Comparison of ENCODE assay signal across 8 cellular contexts in genomic region chr2:95208101-95208500, GRCh38. TPM values are rescaled to one million over a fixed set of nuclear protein-coding genes. Genes with fewer than 3 reads are reported as not detected.
A peak's percentile ranks its signal among the peaks of the same experiment; 100 is the strongest.
DNase-seq lines count a peak whose midpoint lies in the region; ATAC-seq and TF ChIP-seq lines count a peak whose summit lies in the region.

No MANE protein-coding gene starts in this region.

- 76 to 79% methylated on average over 6 of the region's 6 CpGs for WGBS in sigmoid colon, 2 donors

- TF ChIP-seq CTCF in fibroblast of mammary gland (conservative IDR thresholded peaks at IDR 0.05; ENCODE audit: control insufficient read depth, insufficient read depth, low read depth, low read length) (no peak), sigmoid colon (IDR thresholded peaks at IDR 0.05) (no peak)

- H3K27me3 ChIP-seq in SJCRH30: no peaks in the 10 kb centered on the region
- H3K27me3 ChIP-seq in sigmoid colon: no peaks in the 10 kb centered on the region

- no peak for TF ChIP-seq EP300 in sigmoid colon (IDR thresholded peaks at IDR 0.05)

- ATAC-seq in activated CD4-positive, CD25-positive, alpha-beta regulatory T cell treated with anti-CD3 and anti-CD28 coated beads, Interleukin-2, amount 50 U/mL, for 24 hours: no peak
- no peak for ATAC-seq in HG03039 (IDR thresholded peaks at IDR 0.05; ENCODE audit: unreplicated experiment)

- peak overlapping the region; percentile 83 for H3K9ac ChIP-seq in ES-I3 (ENCODE audit: low read depth, low read length)

- peaks cover 15% of the 10 kb centered on the region; the same call in 1 of the 2 replicates for H3K36me3 ChIP-seq in ES-I3 (ENCODE audit: insufficient read depth, low read length)
- peaks cover 32% of the 10 kb centered on the region for H3K36me3 ChIP-seq in SJCRH30
- H3K36me3 ChIP-seq in sigmoid colon: peaks cover 18 to 37% (median 27%) of the 10 kb centered on the region in 4 donors

- DNase-seq in SJCRH30 (no peak), fibroblast of mammary gland (ENCODE audit: low read depth) (peak; percentile 38), sigmoid colon (no peak), SHP77 (lab: John Stamatoyannopoulos, UW) (no peak), epidermal melanocyte (ENCODE audit: insufficient read length, low spot score) (no peak)

- H3K4me3 ChIP-seq in SJCRH30: peak overlapping the region; percentile 78
- H3K4me3 ChIP-seq in fibroblast of mammary gland (ENCODE audit: control insufficient read depth, low read depth, low read length): peak overlapping the region; percentile 69
- peak overlapping the region; percentile 65 to 77 (median 74) for H3K4me3 ChIP-seq in sigmoid colon

- no peak for TF ChIP-seq POLR2A in sigmoid colon (IDR thresholded peaks at IDR 0.05)

- no peak overlapping the region for H3K27ac ChIP-seq in SJCRH30
- H3K27ac ChIP-seq in sigmoid colon: peak overlapping the region; percentile 81 to 91 (median 90)

- H3K9me3 ChIP-seq in ES-I3 (ENCODE audit: control insufficient read depth, insufficient read depth, low read length) (peaks cover 28% of the 10 kb centered on the region), SJCRH30 (replicated peaks) (peaks cover 11% of the 10 kb centered on the region), sigmoid colon (peaks cover 13 to 21% (median 19%) of the 10 kb centered on the region in 4 donors)

- 0 out of 2 replicates have a peak, but pooled peaks cover 3% of the 10 kb centered on the region for H3K4me1 ChIP-seq in ES-I3 (ENCODE audit: insufficient read depth, low read length)
- no peaks in the 10 kb centered on the region for H3K4me1 ChIP-seq in SJCRH30
- H3K4me1 ChIP-seq in sigmoid colon: peaks cover 0 to 22% (median 15%) of the 10 kb centered on the region in 4 donors

- intact Hi-C loops in sigmoid colon (cut with DNase I): loop anchor here (2.0 to 5.0 kb wide), 2 partner anchors 41 to 139 kb away; no protein-coding TSS in a partner anchor

RNA-seq across cellular contexts. Expression of gene ZNF892, which starts 0.8 kb away (rescaled TPM):
- total RNA-seq in SJCRH30 (2014; rRNA removed; shearing (Covaris generic)): 5.3 and 6.8 TPM in 2 replicates
- 1 to 10 TPM; 6.4 to 9.9 (median 8.6) TPM for total RNA-seq in sigmoid colon
- under 1 TPM in 1 of 3 donors, not detected in 2; 0.86 TPM for polyA plus RNA-seq in sigmoid colon

RNA-seq across cellular contexts. Expression of gene ZNF2, which starts 42.5 kb away (rescaled TPM):
- 8.8 and 9.9 TPM in 2 replicates for total RNA-seq in SJCRH30 (2014; rRNA removed; shearing (Covaris generic))
- total RNA-seq in sigmoid colon: 1 to 10 TPM; 2.5 to 5.8 (median 3.3) TPM
- 1 to 10 TPM in 2 of 3 donors, not detected in 1; 1.6 to 2.1 TPM for polyA plus RNA-seq in sigmoid colon

RNA-seq across cellular contexts. Expression of gene ZNF514, which starts 48.5 kb away (rescaled TPM):
- 8.4 and 9.4 TPM in 2 replicates for total RNA-seq in SJCRH30 (2014; rRNA removed; shearing (Covaris generic))
- total RNA-seq in sigmoid colon: 10 to 100 TPM; 12.0 to 29.4 (median 16.5) TPM
- 1 to 10 TPM; 4.8 to 8.6 (median 6.9) TPM for polyA plus RNA-seq in sigmoid colon
